In genomic region chr6:90982581-90982980, GRCh38 we compare ENCODE assay signal across 22 cellular contexts.
DNase-seq lines count a peak whose midpoint lies in the region; ATAC-seq, FAIRE-seq and TF ChIP-seq lines count a peak whose summit lies in the region.
"Had no signal": no experiment of that assay in that cellular context is flagged by ENCODE, and none has a peak within 500 bp of the region (broad histone marks: within the 10 kb centered on the region; RNA-seq: fewer than 3 reads in every experiment).

No MANE protein-coding gene starts in this region.

- FAIRE-seq in HepG2 (lab: Jason Lieb, UNC) = no peak
- FAIRE-seq: A204.1, G401.6, GM12892, H54 had no signal

- H3K4me1 ChIP-seq in HepG2 (ENCODE audit: insufficient read depth, low read length) = no peaks in the 10 kb centered on the region
- H3K4me1 ChIP-seq: BLaER1, Caco-2, HAP-1 had no signal

- H3K27ac Mint-ChIP-seq in activated naive CD4-positive, alpha-beta T cell treated with anti-CD3 and anti-CD28 coated beads, Interleukin-2, amount 50 U/mL, for 24 hours = peak overlapping the region; percentile 32
- no peak overlapping the region for H3K27ac Mint-ChIP-seq in activated naive CD4-positive, alpha-beta T cell treated with anti-CD3 and anti-CD28 coated beads, Interleukin-2, amount 10 ng/mL, durations not matched to agents 7 days and 5 days
- H3K27ac Mint-ChIP-seq in stimulated activated memory B cell treated with anti-CD40 and anti-IgM and Interleukin-4, amounts not matched to agents 10 μg/mL and 1 μg/mL and 100 μg/mL, for 72 hours = no peak overlapping the region
- H3K27ac Mint-ChIP-seq: B cell; CD4-positive, CD25-positive, alpha-beta regulatory T cell; CD8-positive, alpha-beta T cell; HFFc6 had no signal

- H3K4me1 Mint-ChIP-seq in activated naive CD4-positive, alpha-beta T cell treated with anti-CD3 and anti-CD28 coated beads, Interleukin-2, amount 50 U/mL, for 24 hours = no peaks in the 10 kb centered on the region
- no peaks in the 10 kb centered on the region for H3K4me1 Mint-ChIP-seq in activated naive CD4-positive, alpha-beta T cell treated with anti-CD3 and anti-CD28 coated beads, Interleukin-2, amount 10 ng/mL, durations not matched to agents 7 days and 5 days
- no peaks in the 10 kb centered on the region for H3K4me1 Mint-ChIP-seq in stimulated activated memory B cell treated with anti-CD40 and anti-IgM and Interleukin-4, amounts not matched to agents 10 μg/mL and 1 μg/mL and 100 μg/mL, for 72 hours
- H3K4me1 Mint-ChIP-seq: B cell; CD4-positive, CD25-positive, alpha-beta regulatory T cell had no signal

- H3K36me3 ChIP-seq in HepG2 (replicated peaks in 1 of 2; ENCODE audit: control insufficient read depth in 1 of 2, insufficient read depth in 2 of 2, low read length in 2 of 2) = no peaks in the 10 kb centered on the region
- H3K36me3 ChIP-seq: BLaER1, HAP-1 had no signal

- H3K27me3 ChIP-seq in HepG2 (ENCODE audit: control insufficient read depth in 1 of 2, insufficient read depth in 2 of 2, low read length in 2 of 2) = no peaks in the 10 kb centered on the region
- H3K27me3 ChIP-seq: BLaER1 had no signal

- no peaks in the 10 kb centered on the region for H4K20me1 ChIP-seq in HepG2 (ENCODE audit: insufficient read depth, low read length)
- H4K20me1 ChIP-seq: BLaER1 had no signal

- BruUV-seq in HepG2 (replicated peaks; lab: Mats Ljungman, UMichigan) = no TSS peak

- CTCF ChIA-PET in activated naive CD4-positive, alpha-beta T cell treated with anti-CD3 and anti-CD28 coated beads, Interleukin-2, amount 10 ng/mL, durations not matched to agents 7 days and 5 days (lab: Charles Lee) = no interaction called here
- CTCF ChIA-PET in HepG2 (lab: Yijun Ruan, JAX; ENCODE audit: low intra/inter-chr PET ratio, low total read pairs) = no interaction called here

- intact Hi-C loops in HepG2 (cut with micrococcal nuclease; ENCODE audit: unreplicated experiment) = no loop called here

- TF ChIP-seq CTCF in HepG2 (CRISPR knock-in tag; IDR thresholded peaks at IDR 0.05) = no peak

- H3K4me2 ChIP-seq in HepG2 (ENCODE audit: low read depth, low read length) = no peak overlapping the region
- H3K4me2 ChIP-seq: BLaER1 had no signal

- no peaks in the 10 kb centered on the region for H3K79me2 ChIP-seq in HepG2 (ENCODE audit: insufficient read depth, low read length)

- H3K9me3 ChIP-seq in HepG2 (ENCODE audit: low read length) = no peaks in the 10 kb centered on the region
- H3K9me3 ChIP-seq: BLaER1, Caco-2, HAP-1 had no signal

- no peak for DNase-seq in activated naive CD4-positive, alpha-beta T cell treated with anti-CD3 and anti-CD28 coated beads, Interleukin-2, amount 10 ng/mL, durations not matched to agents 7 days and 5 days
- DNase-seq in HepG2 (ENCODE audit: low spot score) = no peak
- no peak for DNase-seq in SK-N-DZ (ENCODE audit: low spot score)
- DNase-seq: CD4-positive, CD25-positive, alpha-beta regulatory T cell; CD8-positive, alpha-beta T cell; DMS153; DND-41; GOT3; HFFc6 had no signal

- no peak overlapping the region for H3K4me3 ChIP-seq in HepG2 (replicated peaks in 1 of 3; ENCODE audit: insufficient read depth in 1 of 3, low read depth in 2 of 3, low read length in 3 of 3)
- H3K4me3 ChIP-seq: BLaER1, HAP-1 had no signal

- H2AFZ ChIP-seq in HepG2 (ENCODE audit: low read length) = no peak overlapping the region

- in situ Hi-C loops in HepG2 (cut with HindIII; ENCODE audit: extremely low pct_ligation_motif_present, low pct_unique_long_range_greater_than_20kb) = no loop called here

- no peak overlapping the region for H3K4me3 Mint-ChIP-seq in activated naive CD4-positive, alpha-beta T cell treated with anti-CD3 and anti-CD28 coated beads, Interleukin-2, amount 50 U/mL, for 24 hours
- H3K4me3 Mint-ChIP-seq in activated naive CD4-positive, alpha-beta T cell treated with anti-CD3 and anti-CD28 coated beads, Interleukin-2, amount 10 ng/mL, durations not matched to agents 7 days and 5 days = no peak overlapping the region
- no peak overlapping the region for H3K4me3 Mint-ChIP-seq in stimulated activated memory B cell treated with anti-CD40 and anti-IgM and Interleukin-4, amounts not matched to agents 10 μg/mL and 1 μg/mL and 100 μg/mL, for 72 hours
- H3K4me3 Mint-ChIP-seq: B cell; CD4-positive, CD25-positive, alpha-beta regulatory T cell; CD8-positive, alpha-beta T cell; HFFc6 had no signal

- no peak overlapping the region for H3K27ac ChIP-seq in HepG2 (ENCODE audit: extremely low read length, insufficient read depth, low read length)
- H3K27ac ChIP-seq: 22Rv1, BLaER1, C4-2B had no signal

- no peak overlapping the region for H3K9ac ChIP-seq in HepG2 (ENCODE audit: insufficient read depth, low read depth, low read length)
- H3K9ac ChIP-seq: BLaER1 had no signal

- WGBS in HepG2 (ENCODE audit: low lambda C conversion rate) = 34% methylated on average over 4 of the region's 7 CpGs

- TF ChIP-seq RAD21 in HepG2 (CRISPR knock-in tag; IDR thresholded peaks at IDR 0.05) = no peak

- H3K27me3 Mint-ChIP-seq in activated naive CD4-positive, alpha-beta T cell treated with anti-CD3 and anti-CD28 coated beads, Interleukin-2, amount 50 U/mL, for 24 hours = peaks cover 5% of the 10 kb centered on the region
- no peaks in the 10 kb centered on the region for H3K27me3 Mint-ChIP-seq in activated naive CD4-positive, alpha-beta T cell treated with anti-CD3 and anti-CD28 coated beads, Interleukin-2, amount 10 ng/mL, durations not matched to agents 7 days and 5 days
- no peaks in the 10 kb centered on the region for H3K27me3 Mint-ChIP-seq in stimulated activated memory B cell treated with anti-CD40 and anti-IgM and Interleukin-4, amounts not matched to agents 10 μg/mL and 1 μg/mL and 100 μg/mL, for 72 hours
- H3K27me3 Mint-ChIP-seq: B cell; CD4-positive, CD25-positive, alpha-beta regulatory T cell had no signal

- peak; percentile 33 for ATAC-seq in HepG2
- ATAC-seq in stimulated activated memory B cell treated with anti-CD40 and anti-IgM and Interleukin-4, amounts not matched to agents 10 μg/mL and 1 μg/mL and 100 μg/mL, for 72 hours = peak; percentile 38
- no peak for ATAC-seq in HG02678 (IDR thresholded peaks at IDR 0.05; ENCODE audit: unreplicated experiment)
- ATAC-seq: CD8-positive, alpha-beta T cell had no signal

- H3K9me3 Mint-ChIP-seq in activated naive CD4-positive, alpha-beta T cell treated with anti-CD3 and anti-CD28 coated beads, Interleukin-2, amount 50 U/mL, for 24 hours = no peaks in the 10 kb centered on the region
- no peaks in the 10 kb centered on the region for H3K9me3 Mint-ChIP-seq in activated naive CD4-positive, alpha-beta T cell treated with anti-CD3 and anti-CD28 coated beads, Interleukin-2, amount 10 ng/mL, durations not matched to agents 7 days and 5 days
- H3K9me3 Mint-ChIP-seq in stimulated activated memory B cell treated with anti-CD40 and anti-IgM and Interleukin-4, amounts not matched to agents 10 μg/mL and 1 μg/mL and 100 μg/mL, for 72 hours = no peaks in the 10 kb centered on the region
- H3K9me3 Mint-ChIP-seq: CD4-positive, CD25-positive, alpha-beta regulatory T cell; CD8-positive, alpha-beta T cell had no signal

- TF ChIP-seq POLR2A in HepG2 (IDR thresholded peaks at IDR 0.05; ENCODE audit: insufficient read depth in 1 of 2, low read depth in 2 of 2, low read length in 2 of 2) = no peak

- no peak for TF ChIP-seq EP300 in HepG2 (IDR thresholded peaks at IDR 0.05; ENCODE audit: low read depth in 2 of 2, low read length in 2 of 2)
- TF ChIP-seq EP300 in HepG2 (CRISPR knock-in tag; IDR thresholded peaks at IDR 0.05; ENCODE audit: borderline replicate concordance) = no peak

- H3K36me3 Mint-ChIP-seq in activated naive CD4-positive, alpha-beta T cell treated with anti-CD3 and anti-CD28 coated beads, Interleukin-2, amount 50 U/mL, for 24 hours = no peaks in the 10 kb centered on the region
- no peaks in the 10 kb centered on the region for H3K36me3 Mint-ChIP-seq in activated naive CD4-positive, alpha-beta T cell treated with anti-CD3 and anti-CD28 coated beads, Interleukin-2, amount 10 ng/mL, durations not matched to agents 7 days and 5 days
- H3K36me3 Mint-ChIP-seq in stimulated activated memory B cell treated with anti-CD40 and anti-IgM and Interleukin-4, amounts not matched to agents 10 μg/mL and 1 μg/mL and 100 μg/mL, for 72 hours = no peaks in the 10 kb centered on the region
- H3K36me3 Mint-ChIP-seq: CD4-positive, CD25-positive, alpha-beta regulatory T cell; CD8-positive, alpha-beta T cell had no signal

- POLR2A ChIA-PET in HepG2 (lab: Yijun Ruan, JAX) = no interaction called here

TF ChIP-seq in HepG2, 621 proteins besides CTCF, POLR2A, EP300 and RAD21:
- TF ChIP-seq ZNF224 (CRISPR knock-in tag; IDR thresholded peaks at IDR 0.05) (no peak), RBAK (CRISPR knock-in tag; IDR thresholded peaks at IDR 0.05) (no peak), ZNF501 (CRISPR knock-in tag; IDR thresholded peaks at IDR 0.05) (no peak), ZNF180 (CRISPR knock-in tag; IDR thresholded peaks at IDR 0.05; ENCODE audit: borderline replicate concordance, low read depth) (no peak), ZFAT (CRISPR knock-in tag; conservative IDR thresholded peaks at IDR 0.05) (no peak), ELF3 (CRISPR knock-in tag; IDR thresholded peaks at IDR 0.05) (no peak), NPAS2 (CRISPR knock-in tag; IDR thresholded peaks at IDR 0.05; ENCODE audit: borderline replicate concordance) (no peak)
